In the genomic region with DNA sequence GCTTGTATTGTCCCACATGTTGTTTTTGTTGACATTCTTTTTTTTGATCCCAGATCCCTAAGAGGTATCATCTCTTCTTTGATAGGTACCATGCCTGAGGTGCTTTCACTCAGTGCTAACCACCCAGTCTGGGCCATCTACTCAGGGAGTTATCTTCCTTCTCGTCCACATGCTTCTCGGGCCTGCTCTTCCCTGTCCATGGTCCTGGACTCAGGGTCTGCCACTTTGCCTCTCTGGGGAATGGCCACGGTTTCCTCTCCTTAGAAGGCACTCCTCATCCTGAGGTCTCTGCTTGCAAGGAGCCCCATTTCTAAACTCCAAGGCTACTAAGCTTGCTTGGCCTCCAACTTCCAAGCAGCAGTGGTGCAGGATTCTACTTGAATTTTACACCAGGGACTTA, we compare ENCODE assay signal across 11 cellular contexts.
DNase-seq lines count a peak whose midpoint lies in the region; ATAC-seq and TF ChIP-seq lines count a peak whose summit lies in the region.
"Had no signal": no experiment of that assay in that cellular context is flagged by ENCODE, and none has a peak within 500 bp of the region (broad histone marks: within the 10 kb centered on the region; RNA-seq: fewer than 3 reads in every experiment).

No MANE protein-coding gene starts in this region.

- no peak overlapping the region for H3K4ac ChIP-seq in IMR-90 (ENCODE audit: low read depth, low read length)

- no peaks in the 10 kb centered on the region for H3K9me3 ChIP-seq in IMR-90 (ENCODE audit: control insufficient read depth, insufficient read depth, low read length)

- no peaks in the 10 kb centered on the region for H3K9me1 ChIP-seq in IMR-90 (ENCODE audit: insufficient read depth, low read length)

- in situ Hi-C loops in IMR-90 (cut with MboI; ENCODE audit: low sequenced_read_pairs) (no loop called here), astrocyte of the cerebellum (cut with HindIII; ENCODE audit: low sequenced_read_pairs) (no loop called here)

- H4K20me1 ChIP-seq in IMR-90 (ENCODE audit: insufficient read depth, low read length) = no peaks in the 10 kb centered on the region

- TF ChIP-seq RAD21 in IMR-90 (IDR thresholded peaks at IDR 0.05; ENCODE audit: low read length) = no peak

- H2BK120ac ChIP-seq in IMR-90 (ENCODE audit: low read depth, low read length) = no peak overlapping the region

- POLR2A ChIA-PET in IMR-90 (lab: Charles Lee; ENCODE audit: unreplicated experiment) = no interaction called here

- no peak overlapping the region for H3K56ac ChIP-seq in IMR-90 (ENCODE audit: extremely low read depth, insufficient read depth, low read length)

- dilution Hi-C loops in IMR-90 (cut with HindIII; ENCODE audit: low sequenced_read_pairs, unreplicated experiment) = no loop called here

- no peak for TF ChIP-seq CTCF in IMR-90 (conservative IDR thresholded peaks at IDR 0.05; ENCODE audit: low read depth, low read length)
- no peak for TF ChIP-seq CTCF in astrocyte of the cerebellum (IDR thresholded peaks at IDR 0.05; ENCODE audit: low read depth, low read length, missing control alignments)

- DNase-seq in COLO829 (ENCODE audit: low spot score) = peak; percentile 16
- peak; percentile 8 for DNase-seq in IMR-90
- peak; percentile 13 for DNase-seq in astrocyte of the cerebellum (ENCODE audit: low read depth)
- DNase-seq in islet precursor cell = peak; percentile 82
- DNase-seq in middle frontal gyrus (ENCODE audit: extremely low spot score, low spot score) = no peak
- no peak for DNase-seq in dermis blood vessel endothelial cell
- DNase-seq: activated CD4-positive, CD25-positive, alpha-beta regulatory T cell treated with anti-CD3 and anti-CD28 coated beads, Interleukin-2, amount 50 U/mL, for 72 hours; NCI-H526 treated with DMSO at 0.1 percent for 48 hours; stimulated activated naive CD8-positive, alpha-beta T cell treated with anti-CD3 and anti-CD28 coated beads, Interleukin-15, amount 100 ng/mL, for 72 hours had no signal

- H4K8ac ChIP-seq in IMR-90 (ENCODE audit: low read depth in 2 of 2, low read length in 2 of 2) = no peak overlapping the region

- no peaks in the 10 kb centered on the region for H3K36me3 ChIP-seq in IMR-90 (ENCODE audit: control insufficient read depth, insufficient read depth, low read length)

- H3K4me2 ChIP-seq in IMR-90 (ENCODE audit: low read depth, low read length) = no peak overlapping the region

- no peaks in the 10 kb centered on the region for H3K79me1 ChIP-seq in IMR-90 (ENCODE audit: low read depth in 1 of 2, low read length in 2 of 2)

- no peak overlapping the region for H3K18ac ChIP-seq in IMR-90 (ENCODE audit: low read depth, low read length)

- H3K9ac ChIP-seq in IMR-90 (ENCODE audit: low read depth, low read length) = no peak overlapping the region

- TF ChIP-seq POLR2A in IMR-90 (IDR thresholded peaks at IDR 0.05; ENCODE audit: low read depth, low read length) = no peak

- H4K5ac ChIP-seq in IMR-90 (ENCODE audit: low read depth, low read length) = no peak overlapping the region

- no TSS peak for BruUV-seq in IMR-90 (replicated peaks; lab: Mats Ljungman, UMichigan)

- H3K27ac ChIP-seq in IMR-90 (ENCODE audit: insufficient read depth, low read length) = no peak overlapping the region

- no peak overlapping the region for H2AK5ac ChIP-seq in IMR-90 (ENCODE audit: low read depth, low read length)

- H2BK5ac ChIP-seq in IMR-90 (ENCODE audit: low read depth, low read length, poor library complexity, severe bottlenecking) = no peak overlapping the region

- H2AFZ ChIP-seq in IMR-90 (replicated peaks; ENCODE audit: low read length, poor library complexity) = no peak overlapping the region

- H3K4me1 ChIP-seq in IMR-90 (ENCODE audit: control insufficient read depth, insufficient read depth, low read length) = no peaks in the 10 kb centered on the region

- CTCF ChIA-PET in IMR-90 (lab: Yijun Ruan, JAX) = no interaction called here

- H3K4me3 ChIP-seq in IMR-90 (ENCODE audit: insufficient read depth, low read depth, low read length) (no peak overlapping the region), astrocyte of the cerebellum (ENCODE audit: low read depth, low read length) (no peak overlapping the region)

- H4K91ac ChIP-seq in IMR-90 (ENCODE audit: insufficient read depth, low read depth, low read length) = no peak overlapping the region

- H2AK9ac ChIP-seq in IMR-90 (replicated peaks; ENCODE audit: low read depth, low read length, poor library complexity) = no peak overlapping the region

- H2BK15ac ChIP-seq in IMR-90 (ENCODE audit: low read depth, low read length) = no peak overlapping the region

- no peak overlapping the region for H3K14ac ChIP-seq in IMR-90 (replicated peaks; ENCODE audit: low read depth, low read length)

- intact Hi-C loops in IMR-90 (cut with micrococcal nuclease) = no loop called here

- no peak overlapping the region for H3K23ac ChIP-seq in IMR-90 (ENCODE audit: low read depth, low read length)

- ATAC-seq in IMR-90 (ENCODE audit: low read depth) (no peak), GM21515 (IDR thresholded peaks at IDR 0.05; ENCODE audit: unreplicated experiment) (no peak), HG03432 (IDR thresholded peaks at IDR 0.05; ENCODE audit: unreplicated experiment) (no peak)
- ATAC-seq: stimulated activated naive CD8-positive, alpha-beta T cell treated with anti-CD3 and anti-CD28 coated beads, Interleukin-15, amount 100 ng/mL, for 72 hours had no signal

- no peak overlapping the region for H2BK20ac ChIP-seq in IMR-90 (ENCODE audit: low read depth, low read length)

- no peaks in the 10 kb centered on the region for H3K27me3 ChIP-seq in IMR-90 (ENCODE audit: control insufficient read depth, insufficient read depth, low read length)

- WGBS in IMR-90 (ENCODE audit: extremely low coverage in 2 of 2, insufficient read length in 1 of 2), 2 experiments = 0% methylated on average over 2 of the region's 3 CpGs; no CpG with 5 or more reads in 1 of the 2 experiments

TF ChIP-seq in IMR-90, 13 proteins besides CTCF, POLR2A, EP300 and RAD21:
- no peak for TF ChIP-seq CHD1 (IDR thresholded peaks at IDR 0.05; ENCODE audit: low read depth, low read length)
- TF ChIP-seq MAFK (IDR thresholded peaks at IDR 0.05; ENCODE audit: low read depth, low read length) = no peak
- no peak for TF ChIP-seq RFX5 (IDR thresholded peaks at IDR 0.05; ENCODE audit: low read depth, low read length)
- TF ChIP-seq FOS (IDR thresholded peaks at IDR 0.05; ENCODE audit: low read depth, low read length) = no peak
- TF ChIP-seq MAZ (IDR thresholded peaks at IDR 0.05; ENCODE audit: borderline replicate concordance, low read depth, low read length) = no peak
- TF ChIP-seq BHLHE40 (IDR thresholded peaks at IDR 0.05; ENCODE audit: low read depth, low read length) = no peak
- no peak for TF ChIP-seq SMC3 (IDR thresholded peaks at IDR 0.05; ENCODE audit: low read depth, low read length)
- no peak for TF ChIP-seq MXI1 (IDR thresholded peaks at IDR 0.05; ENCODE audit: borderline replicate concordance, low read depth, low read length)

Comparison
In these comparisons a context has a peak if more than half of its experiments do, and no peak if none do; other contexts are left out.
1. DNase-seq: peak in COLO829 (single experiment), IMR-90 (single experiment), astrocyte of the cerebellum (single experiment) and islet precursor cell (single experiment); none in middle frontal gyrus (single experiment) and dermis blood vessel endothelial cell (single experiment).